In the genomic region with DNA sequence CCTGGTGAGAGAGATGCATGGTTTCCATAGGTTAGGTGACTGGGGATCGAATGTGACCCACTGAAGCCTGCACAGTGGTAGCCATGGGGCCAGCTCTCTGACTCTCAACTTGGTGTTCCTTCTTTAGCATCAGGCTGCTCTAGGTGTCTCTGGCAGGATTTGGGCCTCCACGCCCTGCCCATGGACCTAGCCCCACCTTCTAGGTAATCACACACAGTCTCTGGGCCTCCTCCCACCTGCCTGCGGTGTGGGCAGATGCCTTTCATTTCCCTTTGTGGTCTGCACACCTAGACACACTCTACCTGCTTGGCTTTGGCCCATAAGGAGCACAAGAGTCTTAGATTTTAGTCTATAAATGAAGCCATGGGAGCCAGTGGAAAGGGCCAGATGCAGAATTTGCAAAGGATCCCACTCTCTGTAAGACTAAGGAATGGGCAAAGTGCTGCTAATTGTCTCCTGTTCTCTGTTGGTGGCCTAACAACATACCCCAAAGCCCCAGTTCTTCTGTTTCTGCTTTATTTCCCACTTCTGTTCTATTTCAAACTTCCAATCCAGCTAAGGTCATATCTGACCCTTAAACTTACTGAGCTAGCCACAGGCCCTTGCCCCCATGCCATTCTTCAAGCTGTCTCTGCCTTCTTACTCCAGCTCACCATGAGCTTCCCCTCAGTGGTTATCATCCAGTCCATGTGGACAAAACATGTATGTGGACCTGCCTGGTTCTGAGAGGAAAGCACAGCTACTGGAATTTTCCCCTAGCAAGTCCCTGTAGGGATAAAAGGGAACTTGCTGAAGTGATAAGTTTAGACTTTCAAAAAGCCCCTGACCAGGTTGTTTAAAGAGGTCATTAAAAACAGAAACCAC, we compare ENCODE assay signal across 16 cellular contexts. TPM values are rescaled to one million over a fixed set of nuclear protein-coding genes. Genes with fewer than 3 reads are reported as not detected.
A peak's percentile ranks its signal among the peaks of the same experiment; 100 is the strongest.
DNase-seq lines count a peak whose midpoint lies in the region; ATAC-seq and TF ChIP-seq lines count a peak whose summit lies in the region.
"Had no signal": no experiment of that assay in that cellular context is flagged by ENCODE, and none has a peak within 500 bp of the region (broad histone marks: within the 10 kb centered on the region; RNA-seq: fewer than 3 reads in every experiment).

No MANE protein-coding gene starts in this region.

- H3K79me2 ChIP-seq in H9 (ENCODE audit: insufficient read depth, low read length) (no peaks in the 10 kb centered on the region), neural progenitor cell (ENCODE audit: low read depth) (no peaks in the 10 kb centered on the region)

- no peak overlapping the region for H3T11ph ChIP-seq in H9 (ENCODE audit: low read length)

- H3K9ac ChIP-seq in H9 (ENCODE audit: extremely low read depth, insufficient read length, low read length) (no peak overlapping the region), neural progenitor cell (no peak overlapping the region)

- no peak overlapping the region for H2BK15ac ChIP-seq in H9 (ENCODE audit: low read depth, low read length)

- peaks cover 0 to 8% (median 0%) of the 10 kb centered on the region in 3 experiments; a peak in 2 of 7 replicates for H3K36me3 Mint-ChIP-seq in H9 (ENCODE audit: insufficient read depth in 1 of 3, low read depth in 3 of 3)
- H3K36me3 Mint-ChIP-seq in CD8-positive, alpha-beta T cell, result peaks cover 28% of the 10 kb centered on the region
- no peaks in the 10 kb centered on the region for H3K36me3 Mint-ChIP-seq in neural progenitor cell

- H3K27ac ChIP-seq in H9 (ENCODE audit: insufficient read length, low read depth, low read length), result no peak overlapping the region
- H3K27ac ChIP-seq in CD8-positive, alpha-beta T cell (ENCODE audit: low read depth, low read length), result no peak overlapping the region
- no peak overlapping the region for H3K27ac ChIP-seq in neural progenitor cell
- H3K27ac ChIP-seq: gastrocnemius medialis had no signal

- no peak overlapping the region for H4K5ac ChIP-seq in H9 (ENCODE audit: insufficient read length, low read depth, low read length)

- no peak overlapping the region for H2BK5ac ChIP-seq in H9 (ENCODE audit: insufficient read length, low read length)

- H3K4me3 ChIP-seq in GM12865 (ENCODE audit: low read depth, low read length) (no peak overlapping the region), neural progenitor cell (no peak overlapping the region)
- H3K4me3 ChIP-seq in CD8-positive, alpha-beta T cell (ENCODE audit: low read depth, low read length), result no peak overlapping the region
- H3K4me3 ChIP-seq: gastrocnemius medialis, HAP-1 had no signal

- H3K4me1 Mint-ChIP-seq in H9 (peaks cover 12 to 18% of the 10 kb centered on the region in 2 experiments), neural progenitor cell (peaks cover 4% of the 10 kb centered on the region)
- peaks cover 7% of the 10 kb centered on the region for H3K4me1 Mint-ChIP-seq in CD8-positive, alpha-beta T cell (ENCODE audit: low read depth)

- DNase-seq in GM12865 (ENCODE audit: low read depth), result peak; percentile 53
- DNase-seq in H9, result peak; percentile 20
- no peak for DNase-seq in left colon
- DNase-seq in CD8-positive, alpha-beta T cell, result no peak
- no peak for DNase-seq in neural progenitor cell (ENCODE audit: low spot score)
- DNase-seq in NK-92 treated with Interleukin-12 subunit alpha and Interleukin-12 subunit beta, amount 100 ng/mL, for 24 hours (lab: John Stamatoyannopoulos, UW), result no peak
- DNase-seq in Kasumi-1 (lab: John Stamatoyannopoulos, UW), result no peak
- DNase-seq: activated CD4-positive, alpha-beta T cell treated with anti-CD3 and anti-CD28 coated beads for 48 hours; gastrocnemius medialis; islet precursor cell; NCI-H1417; NCI-H345 had no signal

- no peak overlapping the region for H4K91ac ChIP-seq in H9 (ENCODE audit: insufficient read length, low read depth, low read length)

- H2AFZ ChIP-seq in H9 (ENCODE audit: low read length), result no peak overlapping the region
- H2AFZ ChIP-seq in neural progenitor cell (replicated peaks), result no peak overlapping the region

- ATAC-seq in left colon, result peak; percentile 78
- ATAC-seq in CD8-positive, alpha-beta T cell, result no peak
- ATAC-seq: gastrocnemius medialis had no signal

- H3K79me1 ChIP-seq in H9 (ENCODE audit: insufficient read depth, low read depth, low read length, poor library complexity, severe bottlenecking), result no peaks in the 10 kb centered on the region

- intact Hi-C loops in left colon (cut with DNase I, micrococcal nuclease), result no loop called here
- intact Hi-C loops in CD8-positive, alpha-beta T cell (cut with DNase I, micrococcal nuclease), result no loop called here

- H3K4me2 ChIP-seq in H9 (ENCODE audit: insufficient read depth, insufficient read length, low read length), result no peak overlapping the region
- no peak overlapping the region for H3K4me2 ChIP-seq in neural progenitor cell

- no peaks in the 10 kb centered on the region for H3K4me1 ChIP-seq in H9 (ENCODE audit: insufficient read depth, low read length)
- H3K4me1 ChIP-seq in CD8-positive, alpha-beta T cell (ENCODE audit: insufficient read depth, low read length), result no peaks in the 10 kb centered on the region
- H3K4me1 ChIP-seq in neural progenitor cell, result peaks cover 3% of the 10 kb centered on the region
- H3K4me1 ChIP-seq: gastrocnemius medialis, HAP-1 had no signal

- H3K18ac ChIP-seq in H9 (ENCODE audit: insufficient read length, low read depth, low read length), result no peak overlapping the region

- no peaks in the 10 kb centered on the region for H3K27me3 ChIP-seq in H9 (ENCODE audit: insufficient read depth, low read length)
- no peaks in the 10 kb centered on the region for H3K27me3 ChIP-seq in CD8-positive, alpha-beta T cell (ENCODE audit: insufficient read depth, low read length)
- H3K27me3 ChIP-seq in neural progenitor cell, result no peaks in the 10 kb centered on the region
- H3K27me3 ChIP-seq: gastrocnemius medialis had no signal

- H3K9me3 Mint-ChIP-seq in H9 (peaks cover 10 to 16% of the 10 kb centered on the region in 2 experiments), neural progenitor cell (peaks cover 9% of the 10 kb centered on the region)
- peaks cover 17% of the 10 kb centered on the region for H3K9me3 Mint-ChIP-seq in CD8-positive, alpha-beta T cell

- H3K27ac Mint-ChIP-seq in H9 (no peak overlapping the region; a peak in 1 of 7 replicates), neural progenitor cell (no peak overlapping the region)
- no peak overlapping the region for H3K27ac Mint-ChIP-seq in CD8-positive, alpha-beta T cell

- no peak overlapping the region for H3K56ac ChIP-seq in H9 (ENCODE audit: insufficient read length, low read depth, low read length)

- H3F3A ChIP-seq in neural progenitor cell (ENCODE audit: low read depth), result no peaks in the 10 kb centered on the region

- no peak overlapping the region for H2BK120ac ChIP-seq in H9 (ENCODE audit: low read depth, low read length, poor library complexity, severe bottlenecking)

- H3K23me2 ChIP-seq in H9 (ENCODE audit: insufficient read length, low read depth, low read length, poor library complexity, severe bottlenecking), result no peaks in the 10 kb centered on the region

- POLR2A ChIA-PET in CD8-positive, alpha-beta T cell (lab: Charles Lee), result interaction anchor here (0.6 kb wide), 1 partner anchor 25 kb away, joined by 3 read pairs; no protein-coding TSS in a partner anchor

- no peak overlapping the region for H4K8ac ChIP-seq in H9 (replicated peaks; ENCODE audit: insufficient read length, low read depth, low read length)

- no CpG with 5 or more reads among the region's 3 CpGs for WGBS in H9 (ENCODE audit: extremely low coverage, insufficient read length, low lambda C conversion rate)

- CTCF ChIA-PET in CD8-positive, alpha-beta T cell (lab: Charles Lee), result interaction anchor here (2.1 to 2.9 kb wide), 4 partner anchors 21 to 192 kb away, joined by 8 to 16 read pairs (median 10); no protein-coding TSS in a partner anchor

- no peak overlapping the region for H2BK12ac ChIP-seq in H9 (ENCODE audit: insufficient read length, low read depth, low read length)

- H3K4ac ChIP-seq in H9 (ENCODE audit: low read depth, low read length), result no peak overlapping the region

- H3K9me3 ChIP-seq in H9 (ENCODE audit: control insufficient read depth, low read depth, low read length) (no peaks in the 10 kb centered on the region), neural progenitor cell (ENCODE audit: low read depth) (no peaks in the 10 kb centered on the region)
- H3K9me3 ChIP-seq in CD8-positive, alpha-beta T cell (ENCODE audit: low read length), result no peaks in the 10 kb centered on the region
- H3K9me3 ChIP-seq: gastrocnemius medialis had no signal

- H4K20me1 ChIP-seq in H9 (ENCODE audit: control insufficient read depth, insufficient read depth, insufficient read length) (no peaks in the 10 kb centered on the region), neural progenitor cell (ENCODE audit: low read depth) (no peaks in the 10 kb centered on the region)

- H3K27me3 Mint-ChIP-seq in H9 (ENCODE audit: low read depth) (no peaks in the 10 kb centered on the region; the same call in none of the 2 replicates), neural progenitor cell (ENCODE audit: insufficient read depth, low read depth) (peaks cover 12% of the 10 kb centered on the region)
- no peaks in the 10 kb centered on the region for H3K27me3 Mint-ChIP-seq in CD8-positive, alpha-beta T cell (ENCODE audit: low read depth)

- H2BK20ac ChIP-seq in H9 (ENCODE audit: low read depth, low read length, poor library complexity, severe bottlenecking), result no peak overlapping the region

- H3K14ac ChIP-seq in H9 (ENCODE audit: insufficient read depth, low read length), result no peak overlapping the region; the same call in 1 of the 2 replicates

- 0 out of 2 replicates have a peak, but pooled peaks have one; percentile 3 for TF ChIP-seq POLR2A in Raji (IDR thresholded peaks at IDR 0.05; ENCODE audit: insufficient read depth, low read depth, low read length)

- H3K4me3 Mint-ChIP-seq in H9, result no peak overlapping the region
- no peak overlapping the region for H3K4me3 Mint-ChIP-seq in CD8-positive, alpha-beta T cell
- no peak overlapping the region for H3K4me3 Mint-ChIP-seq in neural progenitor cell

- H3K36me3 ChIP-seq in CD8-positive, alpha-beta T cell (ENCODE audit: insufficient read depth, low read length), result no peaks in the 10 kb centered on the region
- H3K36me3 ChIP-seq in neural progenitor cell, result no peaks in the 10 kb centered on the region
- H3K36me3 ChIP-seq: gastrocnemius medialis, HAP-1 had no signal

- H3K23ac ChIP-seq in H9 (ENCODE audit: insufficient read length, low read depth, low read length), result no peak overlapping the region

- TF ChIP-seq CTCF in GM12865 (IDR thresholded peaks at IDR 0.05; ENCODE audit: insufficient read depth, low read depth, low read length, missing control alignments) (no peak), H9 (conservative IDR thresholded peaks at IDR 0.05) (no peak), neural progenitor cell (IDR thresholded peaks at IDR 0.05) (no peak)
- no peak for TF ChIP-seq CTCF in CD8-positive, alpha-beta T cell (IDR thresholded peaks at IDR 0.05)

- H2AK5ac ChIP-seq in H9 (ENCODE audit: insufficient read length, low read length), result no peak overlapping the region

RNA-seq across cellular contexts. Expression of a gene that starts 7.3 kb away (rescaled TPM):
- total RNA-seq in H9 (2021) (2.1 TPM in 2 replicates), left colon (1 to 10 TPM; 5.1 to 6.8 TPM), neural progenitor cell (ENCODE audit: low replicate concordance) (not detected in 2 replicates)
- total RNA-seq in CD8-positive, alpha-beta T cell, result not detected
- total RNA-seq: gastrocnemius medialis had no signal

RNA-seq across cellular contexts. Expression of a gene that starts 48.1 kb away (rescaled TPM):
- total RNA-seq in H9 (2021), result not detected in 2 replicates
- not detected for total RNA-seq in left colon
- total RNA-seq in CD8-positive, alpha-beta T cell, result not detected
- not detected in 2 replicates for total RNA-seq in neural progenitor cell (ENCODE audit: low replicate concordance)
- total RNA-seq: gastrocnemius medialis, mucosa of gallbladder, posterior vena cava had no signal

Comparison
In these comparisons a context has a peak if more than half of its experiments do, and no peak if none do; other contexts are left out.
1. DNase-seq: peak in GM12865 (single experiment) and H9 (single experiment); none in left colon (0 of 2), CD8-positive, alpha-beta T cell (0 of 7), neural progenitor cell (single experiment), NK-92 treated with Interleukin-12 subunit alpha and Interleukin-12 subunit beta, amount 100 ng/mL, for 24 hours (single experiment) and Kasumi-1 (0 of 2).